1 cellular context compared by ENCODE assay signal in the genomic region with DNA sequence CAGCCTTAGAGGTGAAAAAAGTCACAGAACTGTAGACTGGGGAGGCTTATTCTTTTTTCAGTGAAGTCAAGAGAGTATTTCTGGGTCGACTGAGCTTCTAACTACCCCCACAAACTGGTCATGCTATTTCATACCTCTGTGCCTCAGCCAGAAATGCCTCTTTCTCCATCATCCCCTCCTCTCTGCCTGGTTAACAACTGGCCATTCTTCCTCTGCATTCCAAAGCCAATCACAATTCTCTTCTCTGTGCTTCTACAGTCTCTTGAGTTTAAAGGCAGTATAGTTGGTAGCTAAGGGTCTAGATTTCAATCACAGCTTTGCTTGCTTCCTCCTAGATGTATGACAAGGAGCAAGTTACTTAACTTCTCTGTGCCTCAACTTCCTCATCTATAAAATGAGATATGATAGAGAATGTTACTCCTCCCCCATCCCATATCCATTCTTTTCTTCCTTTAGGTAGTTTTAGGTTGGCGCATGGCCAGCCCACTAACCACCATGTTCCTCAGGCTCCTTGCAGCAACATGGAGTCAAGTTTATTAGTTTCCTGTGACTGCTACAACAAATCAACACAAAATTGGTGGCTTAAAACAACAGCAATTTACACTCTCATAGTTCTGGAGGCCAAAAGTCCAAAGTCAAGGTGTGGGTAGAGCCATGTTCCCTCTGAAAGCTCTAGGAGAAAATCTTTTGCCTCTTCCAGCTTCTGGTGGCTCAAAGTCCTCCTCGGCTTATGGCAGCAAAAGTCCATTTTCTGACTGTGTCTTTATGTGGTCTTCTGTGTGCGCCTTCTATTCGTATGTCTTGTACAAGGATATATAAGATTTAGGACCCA.
TF ChIP-seq lines count a peak whose summit lies in the region.

No MANE protein-coding gene starts in this region.

TF ChIP-seq in liver, 16 proteins besides CTCF, POLR2A, EP300 and RAD21 (continued from another document):
- TF ChIP-seq, protein P1, sequence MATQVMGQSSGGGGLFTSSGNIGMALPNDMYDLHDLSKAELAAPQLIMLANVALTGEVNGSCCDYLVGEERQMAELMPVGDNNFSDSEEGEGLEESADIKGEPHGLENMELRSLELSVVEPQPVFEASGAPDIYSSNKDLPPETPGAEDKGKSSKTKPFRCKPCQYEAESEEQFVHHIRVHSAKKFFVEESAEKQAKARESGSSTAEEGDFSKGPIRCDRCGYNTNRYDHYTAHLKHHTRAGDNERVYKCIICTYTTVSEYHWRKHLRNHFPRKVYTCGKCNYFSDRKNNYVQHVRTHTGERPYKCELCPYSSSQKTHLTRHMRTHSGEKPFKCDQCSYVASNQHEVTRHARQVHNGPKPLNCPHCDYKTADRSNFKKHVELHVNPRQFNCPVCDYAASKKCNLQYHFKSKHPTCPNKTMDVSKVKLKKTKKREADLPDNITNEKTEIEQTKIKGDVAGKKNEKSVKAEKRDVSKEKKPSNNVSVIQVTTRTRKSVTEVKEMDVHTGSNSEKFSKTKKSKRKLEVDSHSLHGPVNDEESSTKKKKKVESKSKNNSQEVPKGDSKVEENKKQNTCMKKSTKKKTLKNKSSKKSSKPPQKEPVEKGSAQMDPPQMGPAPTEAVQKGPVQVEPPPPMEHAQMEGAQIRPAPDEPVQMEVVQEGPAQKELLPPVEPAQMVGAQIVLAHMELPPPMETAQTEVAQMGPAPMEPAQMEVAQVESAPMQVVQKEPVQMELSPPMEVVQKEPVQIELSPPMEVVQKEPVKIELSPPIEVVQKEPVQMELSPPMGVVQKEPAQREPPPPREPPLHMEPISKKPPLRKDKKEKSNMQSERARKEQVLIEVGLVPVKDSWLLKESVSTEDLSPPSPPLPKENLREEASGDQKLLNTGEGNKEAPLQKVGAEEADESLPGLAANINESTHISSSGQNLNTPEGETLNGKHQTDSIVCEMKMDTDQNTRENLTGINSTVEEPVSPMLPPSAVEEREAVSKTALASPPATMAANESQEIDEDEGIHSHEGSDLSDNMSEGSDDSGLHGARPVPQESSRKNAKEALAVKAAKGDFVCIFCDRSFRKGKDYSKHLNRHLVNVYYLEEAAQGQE (IDR thresholded peaks at IDR 0.05), result no peak
